Comparison of ENCODE assay signal across 11 cellular contexts in the genomic region with DNA sequence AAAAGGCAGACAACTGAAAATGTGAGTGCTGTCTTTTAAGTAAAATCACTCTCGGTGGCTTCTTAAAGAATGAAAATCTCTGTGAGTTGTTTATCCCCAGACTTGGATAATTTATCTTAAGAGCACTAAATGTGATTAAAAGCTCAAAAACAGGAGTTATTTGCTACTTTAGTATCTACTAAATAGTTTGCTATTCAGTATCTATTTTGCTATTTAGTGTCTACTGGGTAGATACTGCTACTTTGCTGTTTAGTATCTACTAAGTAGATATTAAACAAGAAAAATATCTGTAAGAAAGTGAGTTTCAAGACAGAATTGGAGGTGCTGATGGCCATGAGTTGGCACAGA. TPM values are rescaled to one million over a fixed set of nuclear protein-coding genes. Genes with fewer than 3 reads are reported as not detected.
DNase-seq lines count a peak whose midpoint lies in the region; ATAC-seq, FAIRE-seq and TF ChIP-seq lines count a peak whose summit lies in the region.
"Had no signal": no experiment of that assay in that cellular context is flagged by ENCODE, and none has a peak within 500 bp of the region (broad histone marks: within the 10 kb centered on the region; RNA-seq: fewer than 3 reads in every experiment).

No MANE protein-coding gene starts in this region.

- TF ChIP-seq POLR2A in endothelial cell of umbilical vein (IDR thresholded peaks at IDR 0.05; ENCODE audit: low read depth, low read length), result no peak
- no peak for TF ChIP-seq POLR2A in testis (IDR thresholded peaks at IDR 0.05)

- no peaks in the 10 kb centered on the region for H3K9me3 Mint-ChIP-seq in activated T-cell treated with anti-CD3 and anti-CD28 coated beads, Interleukin-2, amount 50 U/mL, for 72 hours

- no peak for FAIRE-seq in endothelial cell of umbilical vein (lab: Jason Lieb, UNC)

- H2AFZ ChIP-seq in endothelial cell of umbilical vein (ENCODE audit: low read depth, low read length), result no peak overlapping the region

- no peak overlapping the region for H3K9ac ChIP-seq in endothelial cell of umbilical vein (replicated peaks; ENCODE audit: extremely low read depth, insufficient read depth, low read length)

- no peaks in the 10 kb centered on the region for H3K27me3 ChIP-seq in SJCRH30
- H3K27me3 ChIP-seq in endothelial cell of umbilical vein (ENCODE audit: control insufficient read depth in 2 of 2, insufficient read depth in 2 of 2, low read length in 2 of 2), result peaks cover 13 to 23% of the 10 kb centered on the region in 2 experiments
- H3K27me3 ChIP-seq in testis, result no peaks in the 10 kb centered on the region

- intact Hi-C loops in endothelial cell of umbilical vein (cut with micrococcal nuclease), result loop anchor here (1.0 to 5.0 kb wide), 5 partner anchors 16 to 398 kb away; a partner anchor contains a TSS
- intact Hi-C loops in testis (cut with DNase I; ENCODE audit: low total_unique reads), result no loop called here
- intact Hi-C loops in sciatic nerve (cut with DNase I), result loop anchor here (10.0 kb wide), 1 partner anchor 160 kb away; no protein-coding TSS in a partner anchor

- no peak for DNase-seq in activated T-cell treated with anti-CD3 and anti-CD28 coated beads, Interleukin-2, amount 50 U/mL, for 72 hours
- DNase-seq in activated T-cell treated with anti-CD3 and anti-CD28 coated beads, Interleukin-2, amount 50 U/mL, for 48 hours, result no peak
- DNase-seq in SJCRH30, result no peak
- no peak for DNase-seq in endothelial cell of umbilical vein (ENCODE audit: low read depth, low spot score)
- DNase-seq in testis, result no peak
- DNase-seq in sciatic nerve (ENCODE audit: low spot score), result no peak
- no peak for DNase-seq in activated CD4-positive, CD25-positive, alpha-beta regulatory T cell treated with anti-CD3 and anti-CD28 coated beads, Interleukin-2, amount 50 U/mL, for 72 hours

- peaks cover 12% of the 10 kb centered on the region for H3K27me3 Mint-ChIP-seq in activated T-cell treated with anti-CD3 and anti-CD28 coated beads, Interleukin-2, amount 50 U/mL, for 72 hours (ENCODE audit: low read depth)

- POLR2A ChIA-PET in endothelial cell of umbilical vein (lab: Charles Lee), result no interaction called here

- H3K9me1 ChIP-seq in endothelial cell of umbilical vein (replicated peaks; ENCODE audit: control insufficient read depth, extremely low read depth, insufficient read depth, low read length), result no peaks in the 10 kb centered on the region

- ATAC-seq in activated T-cell treated with anti-CD3 and anti-CD28 coated beads, Interleukin-2, amount 50 U/mL, for 72 hours (replicated peaks in 1 of 2), result no peak
- ATAC-seq in sciatic nerve (no peak), HG03025 (IDR thresholded peaks at IDR 0.05; ENCODE audit: low FRiP score, unreplicated experiment) (no peak)

- H3K4me3 ChIP-seq in SJCRH30 (peak overlapping the region; percentile 23), endothelial cell of umbilical vein (replicated peaks in 1 of 3; ENCODE audit: insufficient read depth in 1 of 3, low read depth in 1 of 3, low read length in 3 of 3) (no peak overlapping the region), testis (peak overlapping the region; percentile 70 to 72)

- no peaks in the 10 kb centered on the region for H4K20me1 ChIP-seq in endothelial cell of umbilical vein (replicated peaks; ENCODE audit: control insufficient read depth, extremely low read depth, insufficient read depth, low read length)

- TF ChIP-seq CTCF in endothelial cell of umbilical vein (IDR thresholded peaks at IDR 0.05; ENCODE audit: extremely low read depth in 1 of 2, insufficient read depth in 1 of 2, low read depth in 1 of 2, low read length in 2 of 2) (no peak), testis (IDR thresholded peaks at IDR 0.05) (no peak)

- peak overlapping the region; percentile 96 to 100 for H3K4me3 Mint-ChIP-seq in activated T-cell treated with anti-CD3 and anti-CD28 coated beads, Interleukin-2, amount 50 U/mL, for 72 hours

- H3K4me2 ChIP-seq in endothelial cell of umbilical vein (ENCODE audit: insufficient read depth, low read length), result peak overlapping the region; percentile 92

- no peaks in the 10 kb centered on the region for H3K36me3 ChIP-seq in SJCRH30
- H3K36me3 ChIP-seq in endothelial cell of umbilical vein (ENCODE audit: control insufficient read depth in 2 of 2, extremely low read depth in 1 of 2, insufficient read depth in 2 of 2, low read length in 2 of 2), result no peaks in the 10 kb centered on the region
- H3K36me3 ChIP-seq in testis (ENCODE audit: low read depth, missing control alignments), result no peaks in the 10 kb centered on the region
- H3K36me3 ChIP-seq: transverse colon had no signal

- CTCF ChIA-PET in endothelial cell of umbilical vein (lab: Charles Lee), result interaction anchor here (3.9 kb wide), 1 partner anchor 168 kb away, joined by 40 read pairs; no protein-coding TSS in a partner anchor

- H3K27ac ChIP-seq in SJCRH30 (no peak overlapping the region; the same call in 1 of the 2 replicates), endothelial cell of umbilical vein (ENCODE audit: insufficient read depth, low read depth, low read length) (no peak overlapping the region), testis (peak overlapping the region in 1 of 2 donors; percentile 90)

- BruUV-seq in endothelial cell of umbilical vein (replicated peaks; lab: Mats Ljungman, UMichigan), result no TSS peak

- H3K4me1 ChIP-seq in SJCRH30, result peaks cover 7% of the 10 kb centered on the region
- H3K4me1 ChIP-seq in endothelial cell of umbilical vein (ENCODE audit: control insufficient read depth, extremely low read depth, insufficient read depth, low read length), result peaks cover 6% of the 10 kb centered on the region
- peaks cover 6% of the 10 kb centered on the region for H3K4me1 ChIP-seq in testis

- H3K36me3 Mint-ChIP-seq in activated T-cell treated with anti-CD3 and anti-CD28 coated beads, Interleukin-2, amount 50 U/mL, for 72 hours (ENCODE audit: insufficient read depth in 2 of 2), result peaks cover 0 to 2% of the 10 kb centered on the region in 2 donors

- no peaks in the 10 kb centered on the region for H3K79me2 ChIP-seq in endothelial cell of umbilical vein (ENCODE audit: control insufficient read depth, insufficient read depth, low read length)

- no peak overlapping the region for H3K27ac Mint-ChIP-seq in activated T-cell treated with anti-CD3 and anti-CD28 coated beads, Interleukin-2, amount 50 U/mL, for 72 hours

- WGBS in testis, 2 donors, result 0 to 3% methylated on average over 1 of the region's 1 CpG

- dilution Hi-C loops in endothelial cell of umbilical vein (cut with MboI; ENCODE audit: extremely low pct_ligation_motif_present, low sequenced_read_pairs), result no loop called here

- H3K9me3 ChIP-seq in SJCRH30 (replicated peaks), result no peaks in the 10 kb centered on the region; the same call in none of the 2 replicates
- H3K9me3 ChIP-seq in endothelial cell of umbilical vein (replicated peaks; ENCODE audit: control insufficient read depth, insufficient read depth, low read length), result no peaks in the 10 kb centered on the region
- no peaks in the 10 kb centered on the region for H3K9me3 ChIP-seq in testis
- H3K9me3 ChIP-seq: transverse colon had no signal

- peaks cover 17% of the 10 kb centered on the region for H3K4me1 Mint-ChIP-seq in activated T-cell treated with anti-CD3 and anti-CD28 coated beads, Interleukin-2, amount 50 U/mL, for 72 hours (ENCODE audit: low read depth)

TF ChIP-seq in endothelial cell of umbilical vein, 7 proteins besides CTCF, POLR2A, EP300 and RAD21:
- TF ChIP-seq MYC (IDR thresholded peaks at IDR 0.05; ENCODE audit: low read depth, low read length), result no peak
- TF ChIP-seq EZH2 (IDR thresholded peaks at IDR 0.05; ENCODE audit: borderline replicate concordance, low read depth, low read length, severe bottlenecking), result no peak
- no peak for TF ChIP-seq POLR2AphosphoS5 (IDR thresholded peaks at IDR 0.05; ENCODE audit: insufficient read depth, low read depth, low read length)
- TF ChIP-seq GATA2 (IDR thresholded peaks at IDR 0.05; ENCODE audit: insufficient read depth, insufficient read length, low read depth, low read length), result no peak
- TF ChIP-seq JUN (IDR thresholded peaks at IDR 0.05; ENCODE audit: borderline replicate concordance, insufficient read depth, insufficient read length, low read depth), result no peak
- TF ChIP-seq, protein P1, sequence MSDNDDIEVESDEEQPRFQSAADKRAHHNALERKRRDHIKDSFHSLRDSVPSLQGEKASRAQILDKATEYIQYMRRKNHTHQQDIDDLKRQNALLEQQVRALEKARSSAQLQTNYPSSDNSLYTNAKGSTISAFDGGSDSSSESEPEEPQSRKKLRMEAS (IDR thresholded peaks at IDR 0.05; ENCODE audit: insufficient read depth, insufficient read length), result no peak
- no peak for TF ChIP-seq FOS (IDR thresholded peaks at IDR 0.05; ENCODE audit: borderline replicate concordance, insufficient read depth, low read length)

RNA-seq across cellular contexts. Expression of a gene that starts 1.4 kb away (rescaled TPM):
- under 1 TPM; 0.16 to 0.22 TPM for total RNA-seq in activated T-cell treated with anti-CD3 and anti-CD28 coated beads, Interleukin-2, amount 50 U/mL, for 72 hours
- total RNA-seq in SJCRH30 (2014; rRNA removed; shearing (Covaris generic)), result 0.03 and 0.06 TPM in 2 replicates
- 0.15 TPM in 1 of 2 replicates, not detected in the other for total RNA-seq in endothelial cell of umbilical vein
- polyA plus RNA-seq in endothelial cell of umbilical vein, result not detected in 2 replicates
- 0.01 TPM in 1 of 2 replicates, not detected in the other for polyA plus RNA-seq in endothelial cell of umbilical vein (2011; cell fraction: cytosol; rRNA removed)
- not detected in 2 replicates for polyA plus RNA-seq in endothelial cell of umbilical vein (2011; cell fraction: nucleus; rRNA removed)
- 0.05 TPM in 1 of 2 replicates, not detected in the other for polyA plus RNA-seq in endothelial cell of umbilical vein (2012)
- polyA minus RNA-seq in endothelial cell of umbilical vein, result 0.15 TPM in 1 of 2 replicates, not detected in the other
- not detected for polyA minus RNA-seq in endothelial cell of umbilical vein (2011; cell fraction: cytosol; rRNA and poly(A)+ RNA removed)
- 0.19 TPM in 1 of 2 replicates, not detected in the other for polyA minus RNA-seq in endothelial cell of umbilical vein (2011; cell fraction: nucleus; rRNA and poly(A)+ RNA removed)
- 10 to 100 TPM; 11.3 to 12.4 TPM for total RNA-seq in testis
- 1.2 TPM for polyA plus RNA-seq in testis (ENCODE audit: insufficient read depth, low read depth, low replicate concordance)
- 5.4 TPM for total RNA-seq in sciatic nerve
- polyA plus RNA-seq: BJ, IMR-90 had no signal

Comparison
In these comparisons a context has a peak if more than half of its experiments do, and no peak if none do; other contexts are left out.
1. H3K4me3 ChIP-seq: peak in SJCRH30 (single experiment) and testis (2 of 2); none in endothelial cell of umbilical vein (0 of 3).